In genomic region chr11:86551693-86552092, GRCh38 we compare ENCODE assay signal across 12 cellular contexts.
A peak's percentile ranks its signal among the peaks of the same experiment; 100 is the strongest.
DNase-seq lines count a peak whose midpoint lies in the region; ATAC-seq and TF ChIP-seq lines count a peak whose summit lies in the region.
"Had no signal": no experiment of that assay in that cellular context is flagged by ENCODE, and none has a peak within 500 bp of the region (broad histone marks: within the 10 kb centered on the region; RNA-seq: fewer than 3 reads in every experiment).

No MANE protein-coding gene starts in this region.

- H3K9me3 ChIP-seq in sigmoid colon = no peaks in the 10 kb centered on the region
- H3K9me3 ChIP-seq: Caco-2, right lobe of liver had no signal

- WGBS in sigmoid colon, 2 donors = 18 to 68% methylated on average over 3 of the region's 3 CpGs

- intact Hi-C loops in dorsolateral prefrontal cortex (cut with DNase I) (no loop called here), sigmoid colon (cut with DNase I) (no loop called here)

- peaks cover 0 to 3% (median 0%) of the 10 kb centered on the region in 4 donors for H3K36me3 ChIP-seq in sigmoid colon
- H3K36me3 ChIP-seq: right lobe of liver had no signal

- H3K27me3 ChIP-seq in dorsolateral prefrontal cortex (no peaks in the 10 kb centered on the region), sigmoid colon (no peaks in the 10 kb centered on the region)
- H3K27me3 ChIP-seq: right lobe of liver had no signal

- TF ChIP-seq EP300 in sigmoid colon (IDR thresholded peaks at IDR 0.05) = no peak

- peaks cover 0 to 40% (median 23%) of the 10 kb centered on the region in 4 donors for H3K4me1 ChIP-seq in sigmoid colon

- DNase-seq in dorsolateral prefrontal cortex (no peak), sigmoid colon (no peak), HCEC 1CT (no peak), NCI-H774 (lab: John Stamatoyannopoulos, UW) (no peak), NCI-H69 (lab: John Stamatoyannopoulos, UW) (no peak)
- no peak for DNase-seq in activated CD4-positive, alpha-beta T cell treated with anti-CD3 and anti-CD28 coated beads, Interleukin-2, amount 50 U/mL, for 4 hours
- DNase-seq: Caco-2, NCI-H526, right lobe of liver had no signal

- ATAC-seq in GM18867 (IDR thresholded peaks at IDR 0.05; ENCODE audit: unreplicated experiment) (peak; percentile 36), HG03432 (IDR thresholded peaks at IDR 0.05; ENCODE audit: unreplicated experiment) (peak; percentile 46)

- H3K27ac ChIP-seq in dorsolateral prefrontal cortex (peak overlapping the region in 45 of 59 donors; percentile 0 to 81 (median 53)), sigmoid colon (peak overlapping the region; percentile 30 to 56 (median 34))
- H3K27ac ChIP-seq: KMS-11 had no signal

- TF ChIP-seq CTCF in dorsolateral prefrontal cortex (IDR thresholded peaks at IDR 0.05 in 54 of 56, conservative IDR thresholded peaks at IDR 0.05 in 2 of 56; ENCODE audit: low read depth in 1 of 56, partially characterized antibody in 56 of 56) = no peak
- no peak for TF ChIP-seq CTCF in sigmoid colon (IDR thresholded peaks at IDR 0.05)

- H3K4me3 ChIP-seq in dorsolateral prefrontal cortex (no peak overlapping the region), sigmoid colon (no peak overlapping the region)
- H3K4me3 ChIP-seq: right lobe of liver had no signal

- TF ChIP-seq POLR2A in sigmoid colon (IDR thresholded peaks at IDR 0.05) = no peak
